Comparison of ENCODE assay signal across 21 cellular contexts in genomic region chr3:179447251-179447650, GRCh38.
"Had no signal": no experiment of that assay in that cellular context is flagged by ENCODE, and none has a peak within 500 bp of the region (broad histone marks: within the 10 kb centered on the region; RNA-seq: fewer than 3 reads in every experiment).

No MANE protein-coding gene starts in this region.

- H3K9me3 Mint-ChIP-seq: effector memory CD8-positive, alpha-beta T cell; nephron progenitor cell; stimulated activated naive B cell treated with anti-CD40 and anti-IgM and Interleukin-4, amounts not matched to agents 10 μg/mL and 1 μg/mL and 100 μg/mL, for 72 hours; stimulated activated naive CD8-positive, alpha-beta T cell treated with anti-CD3 and anti-CD28 coated beads, Interleukin-15, Interleukin-2, amounts not matched to agents 100 ng/mL and 50 ng/mL, for 24 hours had no signal

- H3K4me3 Mint-ChIP-seq: effector memory CD8-positive, alpha-beta T cell; naive thymus-derived CD4-positive, alpha-beta T cell; nephron progenitor cell; stimulated activated naive B cell treated with anti-CD40 and anti-IgM and Interleukin-4, amounts not matched to agents 10 μg/mL and 1 μg/mL and 100 μg/mL, for 72 hours; stimulated activated naive CD8-positive, alpha-beta T cell treated with anti-CD3 and anti-CD28 coated beads, Interleukin-15, Interleukin-2, amounts not matched to agents 100 ng/mL and 50 ng/mL, for 24 hours had no signal

- ATAC-seq: effector memory CD8-positive, alpha-beta T cell; gastrocnemius medialis; left lung; naive thymus-derived CD4-positive, alpha-beta T cell; pancreas; right lobe of liver; stimulated activated naive B cell treated with anti-CD40 and anti-IgM and Interleukin-4, amounts not matched to agents 10 μg/mL and 1 μg/mL and 100 μg/mL, for 72 hours had no signal

- H3K27me3 ChIP-seq: left lung, right lobe of liver, tibial nerve, upper lobe of left lung had no signal

- H3K36me3 ChIP-seq: gastrocnemius medialis, left lung, pancreas, right lobe of liver, thoracic aorta, tibial nerve had no signal

- DNase-seq: effector memory CD8-positive, alpha-beta T cell; gastrocnemius medialis; head of caudate nucleus; kidney; left lung; midbrain; naive thymus-derived CD4-positive, alpha-beta T cell; nephron progenitor cell; occipital lobe; pancreas; right lobe of liver; small intestine; stimulated activated CD4-positive, alpha-beta T cell treated with anti-CD3 and anti-CD28 coated beads, Interleukin-15, amount 100 ng/mL, for 24 hours; stimulated activated CD4-positive, alpha-beta T cell treated with anti-CD3 and anti-CD28 coated beads, Interleukin-2, amount 100 ng/mL, for 48 hours; stimulated activated naive B cell treated with anti-CD40 and anti-IgM and Interleukin-4, amounts not matched to agents 10 μg/mL and 1 μg/mL and 100 μg/mL, for 72 hours; upper lobe of left lung had no signal

- H3K27ac Mint-ChIP-seq: effector memory CD8-positive, alpha-beta T cell; naive thymus-derived CD4-positive, alpha-beta T cell; nephron progenitor cell; progenitor cell of endocrine pancreas; stimulated activated naive B cell treated with anti-CD40 and anti-IgM and Interleukin-4, amounts not matched to agents 10 μg/mL and 1 μg/mL and 100 μg/mL, for 72 hours; stimulated activated naive CD8-positive, alpha-beta T cell treated with anti-CD3 and anti-CD28 coated beads, Interleukin-15, Interleukin-2, amounts not matched to agents 100 ng/mL and 50 ng/mL, for 24 hours had no signal

- H3K9me3 ChIP-seq: gastrocnemius medialis, left lung, pancreas, right lobe of liver, thoracic aorta, tibial nerve, upper lobe of left lung had no signal

- H3K27ac ChIP-seq: coronary artery, gastrocnemius medialis, left lung, pancreas, right lobe of liver had no signal

- H3K4me3 ChIP-seq: coronary artery, gastrocnemius medialis, left lung, pancreas, right lobe of liver, tibial nerve, upper lobe of left lung had no signal

- H3K27me3 Mint-ChIP-seq: stimulated activated naive B cell treated with anti-CD40 and anti-IgM and Interleukin-4, amounts not matched to agents 10 μg/mL and 1 μg/mL and 100 μg/mL, for 72 hours had no signal

- H3K4me1 ChIP-seq: pancreas had no signal
